9 cellular contexts compared by ENCODE assay signal in genomic region chr11:123111465-123111864, GRCh38. TPM values are rescaled to one million over a fixed set of nuclear protein-coding genes. Genes with fewer than 3 reads are reported as not detected.
DNase-seq lines count a peak whose midpoint lies in the region; ATAC-seq, FAIRE-seq and TF ChIP-seq lines count a peak whose summit lies in the region.
"Had no signal": no experiment of that assay in that cellular context is flagged by ENCODE, and none has a peak within 500 bp of the region (broad histone marks: within the 10 kb centered on the region; RNA-seq: fewer than 3 reads in every experiment).

No MANE protein-coding gene starts in this region.

- H3K9ac ChIP-seq in PC-3 (ENCODE audit: low read length) = peak overlapping the region; percentile 37
- no peak overlapping the region for H3K9ac ChIP-seq in H1 (replicated peaks in 1 of 4; ENCODE audit: extremely low read depth in 1 of 4, low read depth in 3 of 4, low read length in 3 of 4)

- TF ChIP-seq RAD21 in Ishikawa (IDR thresholded peaks at IDR 0.05; ENCODE audit: low read depth) = peak; percentile 93
- peak; percentile 90 to 93 for TF ChIP-seq RAD21 in H1 (IDR thresholded peaks at IDR 0.05 in 1 of 2, conservative IDR thresholded peaks at IDR 0.05 in 1 of 2; ENCODE audit: low read depth in 2 of 2, low read length in 2 of 2)

- no peaks in the 10 kb centered on the region for H3F3A ChIP-seq in PC-3 (ENCODE audit: low read length, unreplicated experiment)

- no peak overlapping the region for H4K91ac ChIP-seq in H1 (replicated peaks; ENCODE audit: insufficient read length, low read length)

- no peak overlapping the region for H2BK120ac ChIP-seq in H1 (replicated peaks; ENCODE audit: low read depth, low read length)

- H3K18ac ChIP-seq in H1 (ENCODE audit: extremely low read depth, low read length) = no peak overlapping the region

- H3K79me2 ChIP-seq in PC-3 (ENCODE audit: low read length) = no peaks in the 10 kb centered on the region
- no peaks in the 10 kb centered on the region for H3K79me2 ChIP-seq in H1 (ENCODE audit: control insufficient read depth in 1 of 2, insufficient read depth in 2 of 2, low read length in 2 of 2)

- TF ChIP-seq CTCF in PC-3 (conservative IDR thresholded peaks at IDR 0.05; ENCODE audit: low read depth, low read length) (peak; percentile 95), H1 (IDR thresholded peaks at IDR 0.05; ENCODE audit: control extremely low read depth in 1 of 3, insufficient read depth in 1 of 3, low read depth in 1 of 3, low read length in 3 of 3) (peak in 2 of 3 experiments; percentile 66 to 71; a peak in 3 of 4 replicates)

- no peak overlapping the region for H2BK12ac ChIP-seq in H1 (ENCODE audit: low read depth, low read length)

- H2AK5ac ChIP-seq in H1 (ENCODE audit: low read depth, low read length) = no peak overlapping the region

- no peak overlapping the region for H3K14ac ChIP-seq in H1 (ENCODE audit: insufficient read length)

- no peak overlapping the region for H2BK15ac ChIP-seq in H1 (ENCODE audit: low read length)

- peaks cover 17% of the 10 kb centered on the region for H3K27me3 Mint-ChIP-seq in memory B cell

- POLR2A ChIA-PET in PC-3 (lab: Charles Lee; ENCODE audit: unreplicated experiment) (interaction anchor here (1.5 kb wide), 1 partner anchor 136 kb away, joined by 3 read pairs; no protein-coding TSS in a partner anchor), H1 (lab: Charles Lee; ENCODE audit: partially characterized antibody) (no interaction called here)

- H3K36me3 Mint-ChIP-seq in memory B cell = peaks cover under 1% of the 10 kb centered on the region

- peak; percentile 85 for FAIRE-seq in H1 (lab: Jason Lieb, UNC)

- H4K20me1 ChIP-seq in PC-3 (ENCODE audit: low read length) = no peaks in the 10 kb centered on the region
- H4K20me1 ChIP-seq in H1 (replicated peaks in 1 of 2; ENCODE audit: control insufficient read depth in 1 of 2, insufficient read depth in 2 of 2, low read length in 2 of 2) = no peaks in the 10 kb centered on the region

- H3K9me3 ChIP-seq in PC-3 (ENCODE audit: low read length) (no peaks in the 10 kb centered on the region), H1 (ENCODE audit: insufficient read depth in 2 of 2, low read depth in 1 of 2, low read length in 1 of 2) (no peaks in the 10 kb centered on the region)
- H3K9me3 ChIP-seq: SJCRH30 had no signal

- H3K4me2 ChIP-seq in PC-3 (ENCODE audit: low read length) (no peak overlapping the region), H1 (ENCODE audit: insufficient read depth in 1 of 2, low read depth in 2 of 2, low read length in 2 of 2) (no peak overlapping the region)

- H3K4me3 Mint-ChIP-seq in memory B cell = no peak overlapping the region

- intact Hi-C loops in PC-3 (cut with micrococcal nuclease) = loop anchor here (1.0 kb wide), 2 partner anchors 136 to 367 kb away; no protein-coding TSS in a partner anchor

- no peak for TF ChIP-seq POLR2A in H1 (IDR thresholded peaks at IDR 0.05; ENCODE audit: control extremely low read depth in 1 of 2, low read depth in 2 of 2, low read length in 2 of 2)

- no peak overlapping the region for H3K56ac ChIP-seq in H1 (replicated peaks; ENCODE audit: insufficient read length, low read depth, low read length)

- H3K79me1 ChIP-seq in H1 (ENCODE audit: low read depth, low read length) = no peaks in the 10 kb centered on the region

- H3K27ac ChIP-seq in PC-3 (ENCODE audit: low read length) (peak overlapping the region; percentile 31), H1 (ENCODE audit: low read depth, low read length) (no peak overlapping the region)
- H3K27ac ChIP-seq: SJCRH30 had no signal

- ATAC-seq in PC-3 (peak; percentile 80), memory B cell (ENCODE audit: low read depth) (peak; percentile 46), GM19455 (IDR thresholded peaks at IDR 0.05; ENCODE audit: unreplicated experiment) (no peak), GM21717 (IDR thresholded peaks at IDR 0.05; ENCODE audit: unreplicated experiment) (no peak)

- H3K23ac ChIP-seq in H1 (ENCODE audit: insufficient read length) = no peak overlapping the region

- H3K27ac Mint-ChIP-seq in memory B cell = no peak overlapping the region

- no peak overlapping the region for H4K5ac ChIP-seq in H1 (ENCODE audit: insufficient read length, low read depth, low read length)

- H3K36me3 ChIP-seq in PC-3 (ENCODE audit: low read depth, low read length) (peaks cover 6% of the 10 kb centered on the region), H1 (ENCODE audit: control insufficient read depth in 2 of 4, insufficient read depth in 4 of 4, low read length in 3 of 4) (no peaks in the 10 kb centered on the region)
- H3K36me3 ChIP-seq: SJCRH30 had no signal

- peaks cover 7% of the 10 kb centered on the region for H3K4me1 ChIP-seq in PC-3 (ENCODE audit: insufficient read depth, low read length)
- no peaks in the 10 kb centered on the region for H3K4me1 ChIP-seq in H1 (replicated peaks in 1 of 4; ENCODE audit: control insufficient read depth in 3 of 4, insufficient read depth in 4 of 4, low read length in 3 of 4)
- H3K4me1 ChIP-seq: SJCRH30 had no signal

- BruUV-seq in PC-3 (replicated peaks; lab: Mats Ljungman, UMichigan) = no TSS peak

- WGBS in H1 (ENCODE audit: extremely low coverage in 1 of 2, insufficient coverage in 1 of 2, insufficient read length in 1 of 2, insufficient replicate concordance in 2 of 2, low coverage in 1 of 2, low lambda C conversion rate in 2 of 2, missing lambda C conversion rate in 1 of 2), 2 experiments = 61% methylated on average over 4 of the region's 4 CpGs; no CpG with 5 or more reads in 1 of the 2 experiments

- no peaks in the 10 kb centered on the region for H3K9me2 ChIP-seq in PC-3 (replicated peaks; ENCODE audit: low read length)

- peaks cover 2% of the 10 kb centered on the region; the same call in 1 of the 2 replicates for H3K23me2 ChIP-seq in H1 (ENCODE audit: low read depth, low read length)

- H3K27me3 ChIP-seq in PC-3 (ENCODE audit: low read length) (no peaks in the 10 kb centered on the region), H1 (replicated peaks in 1 of 4; ENCODE audit: control insufficient read depth in 3 of 4, extremely low read depth in 1 of 4, insufficient read depth in 3 of 4, low read length in 3 of 4) (no peaks in the 10 kb centered on the region)
- H3K27me3 ChIP-seq: SJCRH30 had no signal

- H3K4me1 Mint-ChIP-seq in memory B cell = peaks cover 2% of the 10 kb centered on the region

- H3K9me3 Mint-ChIP-seq in memory B cell = no peaks in the 10 kb centered on the region

- no peak overlapping the region for H4K8ac ChIP-seq in H1 (ENCODE audit: extremely low read depth, insufficient read depth, low read length)

- no peak for TF ChIP-seq EP300 in Ishikawa (IDR thresholded peaks at IDR 0.05; ENCODE audit: borderline replicate concordance)
- TF ChIP-seq EP300 in H1 (IDR thresholded peaks at IDR 0.05; ENCODE audit: borderline replicate concordance in 1 of 2, low read depth in 2 of 2, low read length in 2 of 2) = no peak

- H2AFZ ChIP-seq in PC-3 (ENCODE audit: low read length) (no peak overlapping the region), H1 (ENCODE audit: low read length) (no peak overlapping the region)

- no peak overlapping the region for H2BK20ac ChIP-seq in H1 (ENCODE audit: low read length)

- CTCF ChIA-PET in PC-3 (lab: Charles Lee) = interaction anchor here (0.5 to 2.4 kb wide), 5 partner anchors 8 to 1042 kb away, joined by 3 to 48 read pairs (median 7); no protein-coding TSS in a partner anchor
- CTCF ChIA-PET in H1 (lab: Charles Lee; ENCODE audit: partially characterized antibody) = interaction anchor here (0.7 to 16.3 kb wide), 49 partner anchors 10 to 455 kb away, joined by 3 to 286 read pairs (median 5); no protein-coding TSS in a partner anchor

- H2BK5ac ChIP-seq in H1 (ENCODE audit: low read depth, low read length) = no peak overlapping the region

- H3K4me3 ChIP-seq in PC-3 (ENCODE audit: low read length) = no peak overlapping the region
- H3K4me3 ChIP-seq in H1 (ENCODE audit: extremely low read depth in 1 of 4, insufficient read depth in 2 of 4, low read depth in 3 of 4, low read length in 4 of 4) = no peak overlapping the region
- H3K4me3 ChIP-seq: SJCRH30 had no signal

- DNase-seq in DMS53 (lab: John Stamatoyannopoulos, UW) (peak; percentile 84), PC-3 (peak; percentile 86), H1 (ENCODE audit: low read depth in 1 of 2, low spot score in 2 of 2) (no peak), memory B cell (ENCODE audit: low spot score in 2 of 2) (peak in 1 of 2 donors; percentile 18), occipital lobe (lab: John Stamatoyannopoulos, UW) (no peak)

- no peak overlapping the region for H3K4ac ChIP-seq in H1 (replicated peaks; ENCODE audit: insufficient read length, low read depth, low read length)

TF ChIP-seq in Ishikawa, 13 proteins besides CTCF, POLR2A, EP300 and RAD21 (continues in another document):
- TF ChIP-seq USF1 (IDR thresholded peaks at IDR 0.05) = no peak

TF ChIP-seq in H1, 55 proteins besides CTCF, POLR2A, EP300 and RAD21:
- TF ChIP-seq RNF2 (IDR thresholded peaks at IDR 0.05; ENCODE audit: borderline replicate concordance, low read depth, low read length, missing control alignments, poor library complexity, severe bottlenecking) = no peak

RNA-seq across cellular contexts. Expression of gene HSPA8, which starts 49.5 kb away (rescaled TPM):
- total RNA-seq in PC-3 (2014; rRNA removed) (2,396 and 2,484 TPM in 2 replicates), occipital lobe (3,421 TPM)
- total RNA-seq in H1 (2021; fragmentation: NEBNext Ultra II Directional; extraction: Animal tissue kit (Norgen Biotek cat#: 25700)) = 2,155 and 2,163 TPM in 2 replicates
- 828 and 1,491 TPM in 2 replicates for polyA plus RNA-seq in H1 (2011; rRNA removed)
- 1,414 TPM for polyA plus RNA-seq in H1 (2011; cell fraction: cytosol; rRNA removed)
- polyA plus RNA-seq in H1 (2011; cell fraction: nucleus; rRNA removed) = 2,426 TPM
- 1,853 to 2,631 TPM (median 2,116 TPM) in 4 replicates for polyA plus RNA-seq in H1 (2012, experiment 1 of 2)
- 336 TPM for polyA plus RNA-seq in H1 (2012, experiment 2 of 2)
- 1,352 TPM for polyA plus RNA-seq in H1 (2013, experiment 1 of 2)
- polyA plus RNA-seq in H1 (2013, experiment 2 of 2) = 1,312 TPM
- 4,930 and 7,715 TPM in 2 replicates for polyA minus RNA-seq in H1 (2011; rRNA and poly(A)+ RNA removed)
- polyA minus RNA-seq in H1 (2011; cell fraction: cytosol; rRNA and poly(A)+ RNA removed) = 1,075 TPM
- polyA minus RNA-seq in H1 (2011; cell fraction: nucleus; rRNA and poly(A)+ RNA removed) = 1,855 TPM

Comparison
In these comparisons a context has a peak if more than half of its experiments do, and no peak if none do; other contexts are left out.
1. DNase-seq: peak in DMS53 (single experiment) and PC-3 (single experiment); none in H1 (0 of 2) and occipital lobe (single experiment).
2. ATAC-seq: peak in PC-3 (single experiment) and memory B cell (single experiment); none in GM19455 (single experiment) and GM21717 (single experiment).